In the genomic region with DNA sequence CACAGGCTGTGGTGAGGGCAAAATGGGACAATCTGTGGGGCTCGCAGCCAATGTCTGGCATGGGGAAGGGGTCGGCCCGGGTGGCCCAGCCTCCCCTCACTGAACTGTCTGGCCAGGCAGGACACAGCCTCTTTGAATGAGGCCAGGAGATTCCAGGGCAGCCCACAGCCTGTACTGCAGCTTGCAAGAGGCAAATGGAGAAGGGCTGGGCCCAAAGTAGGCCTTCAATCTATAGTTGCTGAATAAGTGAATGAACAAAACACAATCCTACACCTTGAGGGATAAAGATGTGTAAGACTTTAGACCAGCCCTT, we compare ENCODE assay signal across 30 cellular contexts. TPM values are rescaled to one million over a fixed set of nuclear protein-coding genes. Genes with fewer than 3 reads are reported as not detected.
DNase-seq lines count a peak whose midpoint lies in the region; ATAC-seq and TF ChIP-seq lines count a peak whose summit lies in the region.
"Had no signal": no experiment of that assay in that cellular context is flagged by ENCODE, and none has a peak within 500 bp of the region (broad histone marks: within the 10 kb centered on the region; RNA-seq: fewer than 3 reads in every experiment).

No MANE protein-coding gene starts in this region.

- intact Hi-C loops in activated CD4-positive, alpha-beta T cell treated with anti-CD3 and anti-CD28 coated beads, Interleukin-2, amount 10 ng/mL, durations not matched to agents 24 days and 14 days (cut with micrococcal nuclease) = loop anchor here (5.0 kb wide), 1 partner anchor 474 kb away; the partner anchor contains the start of gene HAX1
- intact Hi-C loops in CD4-positive, alpha-beta T cell (cut with DNase I, micrococcal nuclease) = loop anchor here in 1 of 2 experiments (5.0 kb wide), 1 partner anchor 474 kb away; the partner anchor contains the start of gene HAX1

- H3K4me2 ChIP-seq in neuronal stem cell (ENCODE audit: insufficient read depth, low read length, poor library complexity, severe bottlenecking) = no peak overlapping the region
- H3K4me2 ChIP-seq: A549 had no signal

- H2BK5ac ChIP-seq in neuronal stem cell (ENCODE audit: low read length) = peak overlapping the region; percentile 16

- no peaks in the 10 kb centered on the region for H3K9me3 ChIP-seq in CD4-positive, alpha-beta T cell (ENCODE audit: control insufficient read depth, low read length)
- no peaks in the 10 kb centered on the region for H3K9me3 ChIP-seq in neuronal stem cell (replicated peaks in 1 of 2; ENCODE audit: control insufficient read depth in 2 of 2, insufficient read depth in 1 of 2, low read depth in 1 of 2, low read length in 2 of 2)
- H3K9me3 ChIP-seq: A549, gastrocnemius medialis, ovary, transverse colon had no signal

- H3K9ac ChIP-seq in neuronal stem cell (ENCODE audit: low read depth, low read length, poor library complexity) = no peak overlapping the region
- H3K9ac ChIP-seq: GM23248 had no signal

- no peak overlapping the region for H2BK12ac ChIP-seq in neuronal stem cell (ENCODE audit: low read length)

- CTCF ChIA-PET in CD4-positive, alpha-beta T cell (lab: Charles Lee) = interaction anchor here (1.1 to 3.7 kb wide), 4 partner anchors 121 to 188 kb away, joined by 4 to 28 read pairs (median 5); partner anchors contain the start of genes CREB3L4 and RAB13
- CTCF ChIA-PET in WTC11 (lab: Charles Lee) = interaction anchor here (0.6 to 3.9 kb wide), 15 partner anchors 9 to 188 kb away, joined by 3 to 51 read pairs (median 4); partner anchors contain the start of genes CREB3L4, DENND4B, JTB and NPR1

- H3K27me3 Mint-ChIP-seq in activated CD4-positive, alpha-beta T cell treated with anti-CD3 and anti-CD28 coated beads, Interleukin-2, amount 10 ng/mL, durations not matched to agents 24 days and 14 days = no peaks in the 10 kb centered on the region
- no peaks in the 10 kb centered on the region for H3K27me3 Mint-ChIP-seq in CD4-positive, alpha-beta T cell
- no peaks in the 10 kb centered on the region; the same call in 1 of the 2 replicates for H3K27me3 Mint-ChIP-seq in WTC11 (ENCODE audit: low read depth)
- H3K27me3 Mint-ChIP-seq: activated CD8-positive, alpha-beta memory T cell treated with anti-CD3 and anti-CD28 coated beads, Interleukin-2, amount 10 ng/mL, durations not matched to agents 7 days and 5 days; stimulated activated naive CD8-positive, alpha-beta T cell treated with anti-CD3 and anti-CD28 coated beads, Interleukin-15, Interleukin-2, amounts not matched to agents 100 ng/mL and 50 ng/mL, for 24 hours had no signal

- peaks cover 23 to 33% of the 10 kb centered on the region in 2 donors for H3K4me1 ChIP-seq in neuronal stem cell (ENCODE audit: control insufficient read depth in 2 of 2, insufficient read depth in 1 of 2, low read depth in 1 of 2, low read length in 2 of 2)
- H3K4me1 ChIP-seq: A549 had no signal

- no peaks in the 10 kb centered on the region for H3K79me1 ChIP-seq in neuronal stem cell (ENCODE audit: low read depth, low read length)

- WGBS in neuronal stem cell (ENCODE audit: extremely low coverage in 2 of 2, insufficient read length in 2 of 2, insufficient replicate concordance in 1 of 2), 2 donors = no CpG with 5 or more reads among the region's 3 CpGs

- peak overlapping the region; percentile 23 for H3K27ac Mint-ChIP-seq in activated CD4-positive, alpha-beta T cell treated with anti-CD3 and anti-CD28 coated beads, Interleukin-2, amount 10 ng/mL, durations not matched to agents 24 days and 14 days
- peak overlapping the region; percentile 16 for H3K27ac Mint-ChIP-seq in CD4-positive, alpha-beta T cell
- H3K27ac Mint-ChIP-seq in WTC11 = peak overlapping the region; percentile 36
- H3K27ac Mint-ChIP-seq: activated CD8-positive, alpha-beta memory T cell treated with anti-CD3 and anti-CD28 coated beads, Interleukin-2, amount 10 ng/mL, durations not matched to agents 7 days and 5 days; activated T-helper 1 cell treated with anti-CD3 and anti-CD28 coated beads, Interleukin-12 subunit alpha, Interleukin-12 subunit beta, Interleukin-2, Interleukin-4 antibody, amounts not matched to agents 30 ng/mL and 10 ng/mL and 1 ng/mL, durations not matched to agents 14 hours and 24 hours and 36 hours; stimulated activated naive CD8-positive, alpha-beta T cell treated with anti-CD3 and anti-CD28 coated beads, Interleukin-15, Interleukin-2, amounts not matched to agents 100 ng/mL and 50 ng/mL, for 24 hours had no signal

- no peaks in the 10 kb centered on the region for H3K27me3 ChIP-seq in CD4-positive, alpha-beta T cell (ENCODE audit: control insufficient read depth, insufficient read depth, low read length)
- peaks cover 0 to 2% (median 0%) of the 10 kb centered on the region in 3 experiments for H3K27me3 ChIP-seq in neuronal stem cell (ENCODE audit: control insufficient read depth in 3 of 3, insufficient read depth in 3 of 3, low read depth in 1 of 3, low read length in 3 of 3)
- H3K27me3 ChIP-seq: brain microvascular endothelial cell, gastrocnemius medialis, ovary, transverse colon had no signal

- no peak overlapping the region for H3K4ac ChIP-seq in neuronal stem cell (ENCODE audit: low read length)

- no peak overlapping the region for H4K91ac ChIP-seq in neuronal stem cell (ENCODE audit: low read depth, low read length, poor library complexity)

- H3K14ac ChIP-seq in neuronal stem cell (ENCODE audit: low read length) = no peak overlapping the region

- POLR2A ChIA-PET in CD4-positive, alpha-beta T cell (lab: Charles Lee) = interaction anchor here (0.6 to 1.2 kb wide), 3 partner anchors 130 to 192 kb away, joined by 3 to 12 read pairs (median 4); partner anchors contain the start of genes RAB13 and RPS27
- POLR2A ChIA-PET in WTC11 (lab: Charles Lee) = interaction anchor here (1.3 kb wide), 1 partner anchor 179 kb away, joined by 3 read pairs; the partner anchor contains the start of gene JTB

- no peaks in the 10 kb centered on the region for H3K9me3 Mint-ChIP-seq in activated CD4-positive, alpha-beta T cell treated with anti-CD3 and anti-CD28 coated beads, Interleukin-2, amount 10 ng/mL, durations not matched to agents 24 days and 14 days
- H3K9me3 Mint-ChIP-seq in CD4-positive, alpha-beta T cell = no peaks in the 10 kb centered on the region
- H3K9me3 Mint-ChIP-seq in WTC11 = no peaks in the 10 kb centered on the region
- H3K9me3 Mint-ChIP-seq: activated T-helper 1 cell treated with anti-CD3 and anti-CD28 coated beads, Interleukin-12 subunit alpha, Interleukin-12 subunit beta, Interleukin-2, Interleukin-4 antibody, amounts not matched to agents 30 ng/mL and 10 ng/mL and 1 ng/mL, durations not matched to agents 14 hours and 24 hours and 36 hours; immature natural killer cell; stimulated activated naive CD8-positive, alpha-beta T cell treated with anti-CD3 and anti-CD28 coated beads, Interleukin-15, Interleukin-2, amounts not matched to agents 100 ng/mL and 50 ng/mL, for 24 hours had no signal

- peaks cover 9% of the 10 kb centered on the region for H3K4me1 Mint-ChIP-seq in activated CD4-positive, alpha-beta T cell treated with anti-CD3 and anti-CD28 coated beads, Interleukin-2, amount 10 ng/mL, durations not matched to agents 24 days and 14 days
- H3K4me1 Mint-ChIP-seq in CD4-positive, alpha-beta T cell (ENCODE audit: low read depth) = peaks cover 5% of the 10 kb centered on the region
- peaks cover 19% of the 10 kb centered on the region for H3K4me1 Mint-ChIP-seq in WTC11

- H3K36me3 ChIP-seq in neuronal stem cell (replicated peaks in 1 of 2; ENCODE audit: control insufficient read depth in 2 of 2, insufficient read depth in 2 of 2, low read length in 2 of 2) = peaks cover 10 to 61% of the 10 kb centered on the region in 2 donors
- H3K36me3 ChIP-seq: brain microvascular endothelial cell, gastrocnemius medialis, ovary, transverse colon had no signal

- H2BK15ac ChIP-seq in neuronal stem cell (ENCODE audit: low read length) = no peak overlapping the region

- no peak overlapping the region for H2AFZ ChIP-seq in neuronal stem cell (ENCODE audit: low read length)
- H2AFZ ChIP-seq: GM23248 had no signal

- peak; percentile 55 for DNase-seq in activated CD4-positive, alpha-beta T cell treated with anti-CD3 and anti-CD28 coated beads, Interleukin-2, amount 10 ng/mL, durations not matched to agents 24 days and 14 days
- no peak for DNase-seq in activated CD4-positive, alpha-beta T cell treated with anti-CD3 and anti-CD28 coated beads for 1 hour
- DNase-seq in CD4-positive, alpha-beta T cell = no peak
- no peak for DNase-seq in WTC11 (ENCODE audit: low spot score)
- no peak for DNase-seq in neuronal stem cell (ENCODE audit: low spot score)
- DNase-seq in 8988T = no peak
- DNase-seq: activated CD4-positive, alpha-beta T cell treated with anti-CD3 and anti-CD28 coated beads, Interleukin-2, amount 50 U/mL, for 1 hour; activated CD8-positive, alpha-beta memory T cell treated with anti-CD3 and anti-CD28 coated beads, Interleukin-2, amount 10 ng/mL, durations not matched to agents 7 days and 5 days; brain microvascular endothelial cell; COR-L47; DMS79; gastrocnemius medialis; GF-D8; GM23248; hippocampal formation; immature natural killer cell; MV-4-11; NCI-H2171; NCI-H524; SIG-M5; stimulated activated CD4-positive, alpha-beta T cell treated with anti-CD3 and anti-CD28 coated beads, Interleukin-4, amount 100 ng/mL, for 1 hour; transverse colon had no signal

- no peak for ATAC-seq in CD4-positive, alpha-beta T cell (ENCODE audit: poor library complexity)
- ATAC-seq in WTC11 (no peak), HG03097 (IDR thresholded peaks at IDR 0.05; ENCODE audit: low FRiP score, unreplicated experiment) (no peak), HG03135 (IDR thresholded peaks at IDR 0.05; ENCODE audit: unreplicated experiment) (no peak)
- ATAC-seq: activated CD8-positive, alpha-beta memory T cell treated with anti-CD3 and anti-CD28 coated beads, Interleukin-2, amount 10 ng/mL, durations not matched to agents 7 days and 5 days; gastrocnemius medialis; left lobe of liver had no signal

- no peak overlapping the region for H2AK5ac ChIP-seq in neuronal stem cell (ENCODE audit: low read depth, low read length)

- no peak overlapping the region for H3K4me3 ChIP-seq in neuronal stem cell (ENCODE audit: low read length in 2 of 2)
- H3K4me3 ChIP-seq: A549, coronary artery, gastrocnemius medialis, GM23248, ovary, transverse colon had no signal

- no peak overlapping the region for H4K8ac ChIP-seq in neuronal stem cell (ENCODE audit: low read depth, low read length)

- H3K36me3 Mint-ChIP-seq in activated CD4-positive, alpha-beta T cell treated with anti-CD3 and anti-CD28 coated beads, Interleukin-2, amount 10 ng/mL, durations not matched to agents 24 days and 14 days (ENCODE audit: low read depth) = peaks cover 12% of the 10 kb centered on the region
- H3K36me3 Mint-ChIP-seq in CD4-positive, alpha-beta T cell (ENCODE audit: low read depth) = peaks cover 11% of the 10 kb centered on the region
- H3K36me3 Mint-ChIP-seq in WTC11 = no peaks in the 10 kb centered on the region
- H3K36me3 Mint-ChIP-seq: activated CD8-positive, alpha-beta memory T cell treated with anti-CD3 and anti-CD28 coated beads, Interleukin-2, amount 10 ng/mL, durations not matched to agents 7 days and 5 days had no signal

- no peak for TF ChIP-seq CTCF in CD4-positive, alpha-beta T cell (IDR thresholded peaks at IDR 0.05)
- no peak for TF ChIP-seq CTCF in WTC11 (IDR thresholded peaks at IDR 0.05)

- no peak overlapping the region for H3K23ac ChIP-seq in neuronal stem cell (ENCODE audit: low read depth, low read length, poor library complexity)

- no peak overlapping the region for H3K4me3 Mint-ChIP-seq in activated CD4-positive, alpha-beta T cell treated with anti-CD3 and anti-CD28 coated beads, Interleukin-2, amount 10 ng/mL, durations not matched to agents 24 days and 14 days
- no peak overlapping the region for H3K4me3 Mint-ChIP-seq in CD4-positive, alpha-beta T cell
- H3K4me3 Mint-ChIP-seq in WTC11 = no peak overlapping the region
- H3K4me3 Mint-ChIP-seq: activated CD8-positive, alpha-beta memory T cell treated with anti-CD3 and anti-CD28 coated beads, Interleukin-2, amount 10 ng/mL, durations not matched to agents 7 days and 5 days; activated T-helper 1 cell treated with anti-CD3 and anti-CD28 coated beads, Interleukin-12 subunit alpha, Interleukin-12 subunit beta, Interleukin-2, Interleukin-4 antibody, amounts not matched to agents 30 ng/mL and 10 ng/mL and 1 ng/mL, durations not matched to agents 14 hours and 24 hours and 36 hours; immature natural killer cell; stimulated activated naive CD8-positive, alpha-beta T cell treated with anti-CD3 and anti-CD28 coated beads, Interleukin-15, Interleukin-2, amounts not matched to agents 100 ng/mL and 50 ng/mL, for 24 hours had no signal

- H3K18ac ChIP-seq in neuronal stem cell (ENCODE audit: low read length) = peak overlapping the region; percentile 65

- no peak overlapping the region for H3K27ac ChIP-seq in CD4-positive, alpha-beta T cell (ENCODE audit: low read depth, low read length)
- no peak overlapping the region for H3K27ac ChIP-seq in neuronal stem cell (replicated peaks; ENCODE audit: low read length)
- H3K27ac ChIP-seq: A549, brain microvascular endothelial cell, coronary artery, gastrocnemius medialis, GM23248, ovary, transverse colon had no signal

- no peak overlapping the region for H2BK120ac ChIP-seq in neuronal stem cell (ENCODE audit: low read depth, low read length)

RNA-seq across cellular contexts. Expression of gene SLC27A3, which starts 23.2 kb away (rescaled TPM):
- total RNA-seq in activated CD4-positive, alpha-beta T cell treated with anti-CD3 and anti-CD28 coated beads, Interleukin-2, amount 10 ng/mL, durations not matched to agents 24 days and 14 days = 10.0 and 10.3 TPM in 2 replicates
- 1 to 10 TPM; 3.8 to 4.4 TPM for total RNA-seq in CD4-positive, alpha-beta T cell
- total RNA-seq in WTC11 (2021) = 36.3 to 38.9 TPM (median 36.9 TPM) in 3 replicates
- polyA plus RNA-seq in neuronal stem cell (2013, experiment 1 of 2) = 7.5 TPM
- polyA plus RNA-seq in neuronal stem cell (2013, experiment 2 of 2) = 7.2 TPM
